In genomic region chr3:48468329-48468731, GRCh38 we compare ENCODE assay signal across 9 cellular contexts. TPM values are rescaled to one million over a fixed set of nuclear protein-coding genes. Genes with fewer than 3 reads are reported as not detected.
A peak's percentile ranks its signal among the peaks of the same experiment; 100 is the strongest.
DNase-seq lines count a peak whose midpoint lies in the region; ATAC-seq and TF ChIP-seq lines count a peak whose summit lies in the region.
"Had no signal": no experiment of that assay in that cellular context is flagged by ENCODE, and none has a peak within 500 bp of the region (broad histone marks: within the 10 kb centered on the region; RNA-seq: fewer than 3 reads in every experiment).

No MANE protein-coding gene starts in this region.

- H3K4me3 Mint-ChIP-seq in GM23338 (no peak overlapping the region), neural crest cell (peak overlapping the region; percentile 75)

- no peaks in the 10 kb centered on the region for H4K20me1 ChIP-seq in GM23338 (replicated peaks; ENCODE audit: insufficient read depth)

- H3K27ac Mint-ChIP-seq in GM23338, result no peak overlapping the region; the same call in 1 of the 2 replicates
- H3K27ac Mint-ChIP-seq in neural crest cell (ENCODE audit: unreplicated experiment), result peak overlapping the region; percentile 52

- intact Hi-C loops in sciatic nerve (cut with DNase I), result no loop called here

- TF ChIP-seq CTCF in GM23338 (conservative IDR thresholded peaks at IDR 0.05; ENCODE audit: low read depth in 2 of 2) (no peak), neural crest cell (conservative IDR thresholded peaks at IDR 0.05) (no peak)

- peaks cover 38% of the 10 kb centered on the region for H3K36me3 Mint-ChIP-seq in GM23338 (ENCODE audit: low read depth)
- no peaks in the 10 kb centered on the region for H3K36me3 Mint-ChIP-seq in neural crest cell (ENCODE audit: low read depth)

- H3K4me1 ChIP-seq in ACC112 (ENCODE audit: control insufficient read depth, insufficient read depth, low read length, unreplicated experiment), result peaks cover 58% of the 10 kb centered on the region
- peaks cover 12% of the 10 kb centered on the region for H3K4me1 ChIP-seq in GM23338 (ENCODE audit: insufficient read depth)

- no peak overlapping the region for H2AFZ ChIP-seq in ACC112 (ENCODE audit: low read length, unreplicated experiment)
- no peak overlapping the region for H2AFZ ChIP-seq in GM23338

- H3K79me2 ChIP-seq in ACC112 (ENCODE audit: control insufficient read depth, insufficient read depth, low read length, unreplicated experiment) (peaks cover 67% of the 10 kb centered on the region), GM23338 (replicated peaks; ENCODE audit: insufficient read depth) (peaks cover 24% of the 10 kb centered on the region)

- ATAC-seq in GM23338, result no peak
- ATAC-seq in GM18511 (IDR thresholded peaks at IDR 0.05; ENCODE audit: unreplicated experiment), result no peak
- ATAC-seq in sciatic nerve, result no peak

- H3K36me3 ChIP-seq in ACC112 (ENCODE audit: insufficient read depth, low read length) (no peaks in the 10 kb centered on the region; the same call in 1 of the 2 replicates), GM23338 (ENCODE audit: insufficient read depth) (peaks cover 9% of the 10 kb centered on the region; the same call in 1 of the 2 replicates)

- peaks cover 8% of the 10 kb centered on the region; the same call in 1 of the 2 replicates for H3F3A ChIP-seq in GM23338 (replicated peaks; ENCODE audit: low read depth)

- no peaks in the 10 kb centered on the region for H3K9me2 ChIP-seq in GM23338 (ENCODE audit: insufficient read depth)

- H3K27ac ChIP-seq in ACC112 (ENCODE audit: low read depth, low read length) (peak overlapping the region; percentile 97), GM23338 (ENCODE audit: low read depth) (peak overlapping the region; percentile 96; the same call in 1 of the 2 replicates), caudate nucleus (ENCODE audit: low read depth, low read length) (peak overlapping the region; percentile 28)

- no peak for DNase-seq in GM23338 (ENCODE audit: low spot score)
- DNase-seq in caudate nucleus (lab: John Stamatoyannopoulos, UW), result peak in 1 of 61 donors; percentile 29
- no peak for DNase-seq in neural crest cell (ENCODE audit: low read depth, low spot score)
- DNase-seq in T-helper 9 cell, result no peak
- DNase-seq in sciatic nerve (ENCODE audit: low spot score), result no peak
- no peak for DNase-seq in activated CD8-positive, alpha-beta memory T cell treated with anti-CD3 and anti-CD28 coated beads for 24 hours
- DNase-seq: EL had no signal

- H3K27me3 ChIP-seq in ACC112 (ENCODE audit: insufficient read depth, low read length) (no peaks in the 10 kb centered on the region), GM23338 (ENCODE audit: insufficient read depth) (no peaks in the 10 kb centered on the region)

- H3K4me3 ChIP-seq in ACC112 (ENCODE audit: low read depth, low read length) (peak overlapping the region; percentile 84), GM23338 (no peak overlapping the region)

- peaks cover 33% of the 10 kb centered on the region for H3K4me1 Mint-ChIP-seq in GM23338
- H3K4me1 Mint-ChIP-seq in neural crest cell, result peaks cover 47% of the 10 kb centered on the region

- H3K27me3 Mint-ChIP-seq in GM23338 (ENCODE audit: insufficient read depth, low read depth, poor library complexity) (peaks cover 18% of the 10 kb centered on the region), neural crest cell (ENCODE audit: low read depth) (peaks cover 3% of the 10 kb centered on the region)

- H3K9me3 Mint-ChIP-seq in GM23338 (no peaks in the 10 kb centered on the region; the same call in 1 of the 3 replicates), neural crest cell (no peaks in the 10 kb centered on the region)

- no peak overlapping the region for H3K4me2 ChIP-seq in GM23338

TF ChIP-seq in GM23338, 12 proteins besides CTCF, POLR2A, EP300 and RAD21 (continues in another document):
- TF ChIP-seq NANOG (IDR thresholded peaks at IDR 0.05; ENCODE audit: borderline replicate concordance), result no peak
- TF ChIP-seq CREB1 (CRISPR knock-in tag; IDR thresholded peaks at IDR 0.05; ENCODE audit: low read depth), result no peak
- TF ChIP-seq, protein P1, sequence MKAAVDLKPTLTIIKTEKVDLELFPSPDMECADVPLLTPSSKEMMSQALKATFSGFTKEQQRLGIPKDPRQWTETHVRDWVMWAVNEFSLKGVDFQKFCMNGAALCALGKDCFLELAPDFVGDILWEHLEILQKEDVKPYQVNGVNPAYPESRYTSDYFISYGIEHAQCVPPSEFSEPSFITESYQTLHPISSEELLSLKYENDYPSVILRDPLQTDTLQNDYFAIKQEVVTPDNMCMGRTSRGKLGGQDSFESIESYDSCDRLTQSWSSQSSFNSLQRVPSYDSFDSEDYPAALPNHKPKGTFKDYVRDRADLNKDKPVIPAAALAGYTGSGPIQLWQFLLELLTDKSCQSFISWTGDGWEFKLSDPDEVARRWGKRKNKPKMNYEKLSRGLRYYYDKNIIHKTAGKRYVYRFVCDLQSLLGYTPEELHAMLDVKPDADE (IDR thresholded peaks at IDR 0.05), result no peak
- TF ChIP-seq JUNB (IDR thresholded peaks at IDR 0.05; ENCODE audit: unreplicated experiment), result no peak
- no peak for TF ChIP-seq ZNF114 (CRISPR knock-in tag; IDR thresholded peaks at IDR 0.05)
- no peak for TF ChIP-seq EZH2phosphoT487 (IDR thresholded peaks at IDR 0.05; ENCODE audit: unreplicated experiment)
- no peak for TF ChIP-seq ZNF331 (CRISPR knock-in tag; IDR thresholded peaks at IDR 0.05; ENCODE audit: low read depth)
- TF ChIP-seq EZH2 (IDR thresholded peaks at IDR 0.05; ENCODE audit: low read depth, unreplicated experiment), result no peak

RNA-seq across cellular contexts. Expression of gene ATRIP, which starts 21.8 kb away (rescaled TPM):
- 17.3 and 17.6 TPM in 2 replicates for total RNA-seq in GM23338 (2014; rRNA removed; shearing (Covaris generic))
- 5.8 and 6.1 TPM in 2 replicates for polyA plus RNA-seq in GM23338 (2016; fragmentation: Nextera tagmentation; extraction: Ambion mirVana)
- total RNA-seq in neural crest cell (21.8 and 22.1 TPM in 2 replicates), sciatic nerve (7.5 TPM)

RNA-seq across cellular contexts. Expression of gene TMA7, which starts 28.3 kb away (rescaled TPM):
- 362 and 419 TPM in 2 replicates for total RNA-seq in GM23338 (2014; rRNA removed; shearing (Covaris generic))
- 2,089 and 2,333 TPM in 2 replicates for polyA plus RNA-seq in GM23338 (2016; fragmentation: Nextera tagmentation; extraction: Ambion mirVana)
- total RNA-seq in neural crest cell, result 309 and 318 TPM in 2 replicates
- total RNA-seq in sciatic nerve, result 154 TPM

RNA-seq across cellular contexts. Expression of gene CCDC51, which starts 28.4 kb away (rescaled TPM):
- total RNA-seq in GM23338 (2014; rRNA removed; shearing (Covaris generic)), result 24.1 and 28.9 TPM in 2 replicates
- polyA plus RNA-seq in GM23338 (2016; fragmentation: Nextera tagmentation; extraction: Ambion mirVana), result 20.8 and 22.2 TPM in 2 replicates
- 12.4 TPM in 2 replicates for total RNA-seq in neural crest cell
- 10.6 TPM for total RNA-seq in sciatic nerve

RNA-seq across cellular contexts. Expression of gene SHISA5, which starts 35.6 kb away (rescaled TPM):
- total RNA-seq in GM23338 (2014; rRNA removed; shearing (Covaris generic)), result 148 and 166 TPM in 2 replicates
- polyA plus RNA-seq in GM23338 (2016; fragmentation: Nextera tagmentation; extraction: Ambion mirVana), result 146 and 167 TPM in 2 replicates
- total RNA-seq in neural crest cell, result 117 and 124 TPM in 2 replicates
- 138 TPM for total RNA-seq in sciatic nerve

RNA-seq across cellular contexts. Expression of gene PLXNB1, which starts 38.4 kb away (rescaled TPM):
- total RNA-seq in GM23338 (2014; rRNA removed; shearing (Covaris generic)), result 144 and 164 TPM in 2 replicates
- 49.0 and 49.3 TPM in 2 replicates for polyA plus RNA-seq in GM23338 (2016; fragmentation: Nextera tagmentation; extraction: Ambion mirVana)
- total RNA-seq in neural crest cell (161 and 180 TPM in 2 replicates), sciatic nerve (121 TPM)

Comparison
In these comparisons a context has a peak if more than half of its experiments do, and no peak if none do; other contexts are left out.
1. H3K27ac ChIP-seq: peak in every context shown above with its lines; median percentile 97 in ACC112; 96 in GM23338; 28 in caudate nucleus.